ENCODE assay signal across 28 cellular contexts in the genomic region with DNA sequence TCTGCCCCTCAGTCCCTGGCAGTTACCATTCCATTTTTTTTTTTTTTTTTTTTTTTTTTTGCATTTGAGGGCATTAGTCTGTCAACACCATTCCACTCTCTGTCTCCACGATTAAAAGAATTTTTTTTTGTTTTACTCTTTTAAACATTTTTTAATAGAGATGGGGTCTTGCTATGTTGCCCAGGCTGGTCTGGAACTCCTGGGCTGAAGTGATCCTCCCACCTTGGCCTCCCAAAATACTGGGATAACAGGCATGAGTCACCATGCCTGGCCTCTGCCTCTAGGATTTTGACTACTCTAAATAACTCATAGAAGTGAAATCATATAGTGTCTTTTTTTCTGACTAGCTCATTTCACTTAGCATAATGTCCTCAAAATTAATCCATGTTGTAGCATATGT. TPM values are rescaled to one million over a fixed set of nuclear protein-coding genes. Genes with fewer than 3 reads are reported as not detected.
"Had no signal": no experiment of that assay in that cellular context is flagged by ENCODE, and none has a peak within 500 bp of the region (broad histone marks: within the 10 kb centered on the region; RNA-seq: fewer than 3 reads in every experiment).

No MANE protein-coding gene starts in this region.

- H2AFZ ChIP-seq: hepatocyte, neural progenitor cell, parathyroid adenoma had no signal

- ATAC-seq: foreskin keratinocyte; gastroesophageal sphincter; heart left ventricle; left cardiac atrium; naive thymus-derived CD4-positive, alpha-beta T cell; stimulated activated memory B cell treated with anti-CD40 and anti-IgM and Interleukin-4, amounts not matched to agents 10 μg/mL and 1 μg/mL and 100 μg/mL, for 72 hours; stimulated activated naive CD8-positive, alpha-beta T cell treated with anti-CD3 and anti-CD28 coated beads, Interleukin-15, Interleukin-2, amounts not matched to agents 100 U/mL and 50 U/mL, for 24 hours had no signal

- H3K9ac ChIP-seq: neural progenitor cell, parathyroid adenoma had no signal

- H3K27me3 ChIP-seq: esophagus muscularis mucosa, foreskin keratinocyte, gastroesophageal sphincter, heart left ventricle, hepatocyte, left lung, neural progenitor cell, right atrium auricular region, tibial nerve, vagina had no signal

- H3K9me3 ChIP-seq: esophagus muscularis mucosa, gastroesophageal sphincter, left lung, prostate gland, right atrium auricular region, thoracic aorta, vagina had no signal

- H3K4me1 ChIP-seq: esophagus muscularis mucosa, foreskin keratinocyte, gastroesophageal sphincter, heart left ventricle, left lung, neural progenitor cell, parathyroid adenoma, prostate gland, right atrium auricular region, spleen, tibial nerve, vagina had no signal

- H3K4me2 ChIP-seq: hepatocyte, neural progenitor cell had no signal

- H3K36me3 ChIP-seq: esophagus muscularis mucosa, gastroesophageal sphincter, heart left ventricle, left lung, neural progenitor cell, prostate gland, right atrium auricular region, spleen, thoracic aorta, tibial nerve, vagina had no signal

- DNase-seq: effector CD8-positive, alpha-beta T cell; endodermal cell; foreskin keratinocyte; heart left ventricle; left cardiac atrium; left lung; mesenchymal stem cell; midbrain; naive thymus-derived CD4-positive, alpha-beta T cell; spleen; stimulated activated CD4-positive, alpha-beta T cell treated with anti-CD3 and anti-CD28 coated beads, Interleukin-4, amount 100 ng/mL, for 4 hours; stimulated activated naive CD8-positive, alpha-beta T cell treated with anti-CD3 and anti-CD28 coated beads, Interleukin-15, Interleukin-2, amounts not matched to agents 100 U/mL and 50 U/mL, for 24 hours; substantia nigra had no signal

- H3K27ac ChIP-seq: esophagus muscularis mucosa, foreskin keratinocyte, gastroesophageal sphincter, heart left ventricle, left lung, neural progenitor cell, parathyroid adenoma, prostate gland, right atrium auricular region, skin epidermis, spleen, thoracic aorta, tibial nerve, vagina had no signal

- H3K79me2 ChIP-seq: hepatocyte, parathyroid adenoma had no signal

- H3K4me3 ChIP-seq: esophagus muscularis mucosa, gastroesophageal sphincter, heart left ventricle, hepatocyte, left lung, neural progenitor cell, prostate gland, right atrium auricular region, skin epidermis, spleen, thoracic aorta, tibial nerve, vagina had no signal

RNA-seq across cellular contexts. Expression of gene CLDN3, which starts 16.5 kb away (rescaled TPM):
- total RNA-seq: fibroblast of lung; foreskin keratinocyte; heart left ventricle; left cardiac atrium; naive thymus-derived CD4-positive, alpha-beta T cell; osteoblast; right atrium auricular region; spleen; thoracic aorta; tibial nerve; vagina had no signal
- polyA plus RNA-seq: fibroblast of lung; foreskin keratinocyte; naive thymus-derived CD4-positive, alpha-beta T cell had no signal

RNA-seq across cellular contexts. Expression of gene CLDN4, which starts 44.2 kb away (rescaled TPM):
- total RNA-seq: lung microvascular endothelial cell had no signal

RNA-seq across cellular contexts. Expression of gene METTL27, which starts 55.7 kb away (rescaled TPM):
- total RNA-seq: vagina had no signal
